1 cellular context compared by ENCODE assay signal in genomic region chr6:35694462-35694861, GRCh38.
A peak's percentile ranks its signal among the peaks of the same experiment; 100 is the strongest.
TF ChIP-seq lines count a peak whose summit lies in the region.

No MANE protein-coding gene starts in this region.

TF ChIP-seq in HEK293, 187 proteins besides CTCF, POLR2A, EP300 and RAD21 (continued from another document and continues in another):
- TF ChIP-seq PRDM2 (tag by site-specific recombination; IDR thresholded peaks at IDR 0.05; ENCODE audit: borderline replicate concordance): no peak
- no peak for TF ChIP-seq ZEB2 (tag by site-specific recombination; IDR thresholded peaks at IDR 0.05)
- no peak for TF ChIP-seq TCF7L2 (IDR thresholded peaks at IDR 0.05; ENCODE audit: borderline replicate concordance, low read depth, low read length)
- no peak for TF ChIP-seq ZSCAN30 (tag by site-specific recombination; IDR thresholded peaks at IDR 0.05)
- no peak for TF ChIP-seq ZBTB49 (tag by site-specific recombination; IDR thresholded peaks at IDR 0.05; ENCODE audit: low read depth)
- TF ChIP-seq SP3 (tag by site-specific recombination; IDR thresholded peaks at IDR 0.05): no peak
- no peak for TF ChIP-seq ZNF350 (tag by site-specific recombination; IDR thresholded peaks at IDR 0.05)
- TF ChIP-seq ZNF18 (tag by site-specific recombination; IDR thresholded peaks at IDR 0.05): no peak
- TF ChIP-seq ZNF311 (tag by site-specific recombination; IDR thresholded peaks at IDR 0.05; ENCODE audit: borderline replicate concordance): no peak
- no peak for TF ChIP-seq ZNF701 (tag by site-specific recombination; IDR thresholded peaks at IDR 0.05)
- TF ChIP-seq KLF10 (tag by site-specific recombination; IDR thresholded peaks at IDR 0.05): no peak
- 0 out of 2 replicates have a peak, but pooled peaks have one; percentile 12 for TF ChIP-seq ZNF37A (tag by site-specific recombination; IDR thresholded peaks at IDR 0.05)
- TF ChIP-seq ZNF704 (tag by site-specific recombination; IDR thresholded peaks at IDR 0.05): no peak
- no peak for TF ChIP-seq ZNF138 (tag by site-specific recombination; IDR thresholded peaks at IDR 0.05; ENCODE audit: borderline replicate concordance)
- TF ChIP-seq GLI4 (tag by site-specific recombination; IDR thresholded peaks at IDR 0.05): no peak
- no peak for TF ChIP-seq ZNF335 (tag by site-specific recombination; conservative IDR thresholded peaks at IDR 0.05)
- 0 out of 2 replicates have a peak, but pooled peaks have one; percentile 49 for TF ChIP-seq SP7 (tag by site-specific recombination; IDR thresholded peaks at IDR 0.05)
- TF ChIP-seq ZNF518A (tag by site-specific recombination; conservative IDR thresholded peaks at IDR 0.05; ENCODE audit: low read depth): 0 out of 2 replicates have a peak, but pooled peaks have one; percentile 25
- no peak for TF ChIP-seq ZNF623 (tag by site-specific recombination; IDR thresholded peaks at IDR 0.05)
- TF ChIP-seq ATF2 (tag by site-specific recombination; IDR thresholded peaks at IDR 0.05; ENCODE audit: low read depth): no peak
- no peak for TF ChIP-seq AEBP2 (tag by site-specific recombination; IDR thresholded peaks at IDR 0.05; ENCODE audit: borderline replicate concordance)
- TF ChIP-seq REPIN1 (tag by site-specific recombination; IDR thresholded peaks at IDR 0.05; ENCODE audit: low read depth): no peak
- no peak for TF ChIP-seq ZNF266 (tag by site-specific recombination; IDR thresholded peaks at IDR 0.05; ENCODE audit: low read depth)
- no peak for TF ChIP-seq ZNF26 (tag by site-specific recombination; IDR thresholded peaks at IDR 0.05)
- no peak for TF ChIP-seq ZSCAN5A (tag by site-specific recombination; IDR thresholded peaks at IDR 0.05)
- TF ChIP-seq ZNF558 (tag by site-specific recombination; IDR thresholded peaks at IDR 0.05): peak; percentile 67
- TF ChIP-seq ZFP37 (tag by site-specific recombination; IDR thresholded peaks at IDR 0.05): no peak
- no peak for TF ChIP-seq PRDM1 (tag by site-specific recombination; IDR thresholded peaks at IDR 0.05)
- no peak for TF ChIP-seq MZF1 (tag by site-specific recombination; IDR thresholded peaks at IDR 0.05; ENCODE audit: borderline replicate concordance)
- no peak for TF ChIP-seq ZNF561 (tag by site-specific recombination; IDR thresholded peaks at IDR 0.05; ENCODE audit: borderline replicate concordance)
- TF ChIP-seq SP2 (tag by site-specific recombination; IDR thresholded peaks at IDR 0.05): no peak
- TF ChIP-seq ZNF202 (tag by site-specific recombination; IDR thresholded peaks at IDR 0.05; ENCODE audit: borderline replicate concordance): no peak
- no peak for TF ChIP-seq ZNF121 (tag by site-specific recombination; IDR thresholded peaks at IDR 0.05)
